In the genomic region with DNA sequence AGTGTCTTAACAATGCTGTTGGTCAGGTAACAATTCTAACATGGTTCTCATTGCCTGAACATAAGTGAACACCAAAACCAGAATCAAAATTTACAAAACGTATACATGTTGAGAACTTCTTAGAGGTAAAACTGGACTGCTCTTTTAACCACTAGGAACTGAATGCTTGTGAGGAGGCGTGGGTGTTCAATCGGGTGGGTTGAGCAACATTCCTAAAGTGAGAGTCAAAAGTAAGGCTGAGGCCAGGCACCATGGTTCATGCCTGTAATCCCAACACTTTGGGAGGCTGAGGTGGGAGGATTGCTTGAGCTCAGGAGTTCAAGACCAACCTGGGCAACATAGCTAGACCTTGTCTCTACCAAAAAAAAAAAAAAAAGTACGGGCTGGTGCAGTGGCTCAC, we compare ENCODE assay signal across 20 cellular contexts. TPM values are rescaled to one million over a fixed set of nuclear protein-coding genes. Genes with fewer than 3 reads are reported as not detected.
DNase-seq lines count a peak whose midpoint lies in the region; ATAC-seq and TF ChIP-seq lines count a peak whose summit lies in the region.
"Had no signal": no experiment of that assay in that cellular context is flagged by ENCODE, and none has a peak within 500 bp of the region (broad histone marks: within the 10 kb centered on the region; RNA-seq: fewer than 3 reads in every experiment).

No MANE protein-coding gene starts in this region.

- H3K36me3 ChIP-seq in MG63 (no peaks in the 10 kb centered on the region), mammary epithelial cell (ENCODE audit: insufficient read depth, low read length) (no peaks in the 10 kb centered on the region), trophoblast cell (ENCODE audit: control insufficient read depth in 1 of 2, insufficient read depth in 2 of 2, low read length in 2 of 2) (no peaks in the 10 kb centered on the region)

- H3K79me2 ChIP-seq in mammary epithelial cell (ENCODE audit: insufficient read depth, low read length) (peaks cover 93% of the 10 kb centered on the region), trophoblast cell (ENCODE audit: control insufficient read depth, insufficient read depth, low read length, poor library complexity) (peaks cover 2% of the 10 kb centered on the region)

- H2AK5ac ChIP-seq in trophoblast cell (ENCODE audit: low read length) = no peak overlapping the region

- BruUV-seq in mammary epithelial cell (replicated peaks; lab: Mats Ljungman, UMichigan) = no TSS peak

- no peak overlapping the region for H3K14ac ChIP-seq in trophoblast cell (ENCODE audit: low read length)

- H3K9ac ChIP-seq in mammary epithelial cell (ENCODE audit: insufficient read depth, low read length) = no peak overlapping the region
- H3K9ac ChIP-seq in trophoblast cell (ENCODE audit: low read length) = no peak overlapping the region

- 42% methylated on average over 3 of the region's 4 CpGs for WGBS in mammary epithelial cell (ENCODE audit: low coverage, missing lambda C conversion rate)
- no CpG with 5 or more reads among the region's 4 CpGs for WGBS in trophoblast cell (ENCODE audit: extremely low coverage, insufficient coverage, insufficient read length)

- peak overlapping the region; percentile 18 for H4K12ac ChIP-seq in trophoblast cell (ENCODE audit: low read depth, low read length)

- peak overlapping the region; percentile 27 for H3K4ac ChIP-seq in trophoblast cell (ENCODE audit: low read depth, low read length)

- H2BK120ac ChIP-seq in trophoblast cell (ENCODE audit: insufficient read depth, low read length, poor library complexity) = no peak overlapping the region

- no peak overlapping the region for H2BK5ac ChIP-seq in trophoblast cell (ENCODE audit: low read depth, low read length, poor library complexity)

- H3K4me3 ChIP-seq in MG63 (no peak overlapping the region), mammary epithelial cell (replicated peaks in 1 of 3; ENCODE audit: insufficient read depth in 1 of 3, low read depth in 2 of 3, low read length in 3 of 3) (no peak overlapping the region), trophoblast cell (ENCODE audit: low read depth, low read length) (no peak overlapping the region)
- H3K4me3 ChIP-seq: A549 had no signal

- H3K4me1 ChIP-seq in mammary epithelial cell (ENCODE audit: insufficient read depth, low read length) = peaks cover 8% of the 10 kb centered on the region
- peaks cover 0 to 4% of the 10 kb centered on the region in 2 experiments for H3K4me1 ChIP-seq in trophoblast cell (ENCODE audit: control insufficient read depth in 1 of 2, insufficient read depth in 2 of 2, low read length in 2 of 2)

- dilution Hi-C loops in mammary epithelial cell (cut with HindIII; ENCODE audit: low sequenced_read_pairs) = no loop called here

- no peak overlapping the region for H3K23ac ChIP-seq in trophoblast cell (ENCODE audit: low read length)

- TF ChIP-seq CTCF in mammary epithelial cell (conservative IDR thresholded peaks at IDR 0.05 in 1 of 2, IDR thresholded peaks at IDR 0.05 in 1 of 2; ENCODE audit: extremely low read depth in 1 of 2, insufficient read depth in 1 of 2, low read depth in 1 of 2, low read length in 2 of 2) = no peak

- no peak overlapping the region for H4K8ac ChIP-seq in trophoblast cell (ENCODE audit: low read depth, low read length)

- no peaks in the 10 kb centered on the region for H4K20me1 ChIP-seq in mammary epithelial cell (ENCODE audit: insufficient read depth, low read length)

- in situ Hi-C loops in mammary epithelial cell (cut with MboI; ENCODE audit: low sequenced_read_pairs in 2 of 2) = no loop called here

- H3K27ac ChIP-seq in mammary epithelial cell (ENCODE audit: insufficient read depth, low read depth, low read length) = no peak overlapping the region
- no peak overlapping the region for H3K27ac ChIP-seq in trophoblast cell (ENCODE audit: low read depth, low read length)
- H3K27ac ChIP-seq in caudate nucleus (ENCODE audit: low read depth, low read length) = no peak overlapping the region
- H3K27ac ChIP-seq: A549 had no signal

- H3K18ac ChIP-seq in trophoblast cell (ENCODE audit: low read length) = peak overlapping the region; percentile 65

- no peaks in the 10 kb centered on the region for H3K9me3 ChIP-seq in MG63
- H3K9me3 ChIP-seq in mammary epithelial cell (replicated peaks; ENCODE audit: insufficient read depth, low read length) = no peaks in the 10 kb centered on the region
- no peaks in the 10 kb centered on the region for H3K9me3 ChIP-seq in trophoblast cell (ENCODE audit: insufficient read depth, low read depth, low read length)
- H3K9me3 ChIP-seq: A549, Caco-2 had no signal

- H2AFZ ChIP-seq in mammary epithelial cell (ENCODE audit: low read depth, low read length) = no peak overlapping the region
- H2AFZ ChIP-seq in trophoblast cell (ENCODE audit: insufficient read depth, low read length, poor library complexity) = no peak overlapping the region

- H3K27me3 ChIP-seq in MG63 (no peaks in the 10 kb centered on the region), mammary epithelial cell (ENCODE audit: insufficient read depth, low read length) (no peaks in the 10 kb centered on the region), trophoblast cell (ENCODE audit: insufficient read depth, low read length) (no peaks in the 10 kb centered on the region)

- intact Hi-C loops in mammary epithelial cell (cut with micrococcal nuclease) = no loop called here

- no peaks in the 10 kb centered on the region for H3K79me1 ChIP-seq in trophoblast cell (ENCODE audit: low read length)

- ATAC-seq in HG03175 (IDR thresholded peaks at IDR 0.05; ENCODE audit: unreplicated experiment) = no peak
- ATAC-seq: A549 had no signal

- CTCF ChIA-PET in mammary epithelial cell (lab: Charles Lee; ENCODE audit: low non-redundant PET) = no interaction called here

- no peak overlapping the region for H2BK12ac ChIP-seq in trophoblast cell (ENCODE audit: low read length)

- DNase-seq in EH (ENCODE audit: low read depth) (peak; percentile 34), MG63 (peak; percentile 6), mammary epithelial cell (peak; percentile 45), trophoblast cell (peak; percentile 65 to 75), NCI-H2171 (lab: John Stamatoyannopoulos, UW) (no peak), caudate nucleus (lab: John Stamatoyannopoulos, UW) (no peak)
- DNase-seq: AML-193, Caco-2, DMS53, GDM1, GOT3, KG1, MM.1S, NCI-H1105, NCI-H187 treated with DMSO at 0.1 percent for 48 hours, NCI-H2171 treated with DMSO at 0.1 percent for 48 hours, NCI-H510A, RPMI8226 had no signal

- no peak overlapping the region for H4K91ac ChIP-seq in trophoblast cell (ENCODE audit: low read depth, low read length)

- H3K4me2 ChIP-seq in mammary epithelial cell (ENCODE audit: insufficient read depth, low read depth, low read length) (no peak overlapping the region), trophoblast cell (ENCODE audit: low read length) (no peak overlapping the region)
- H3K4me2 ChIP-seq: A549 had no signal

RNA-seq across cellular contexts. Expression of gene PPME1, which starts 11.5 kb away (rescaled TPM):
- total RNA-seq in MG63 (2014; rRNA removed; shearing (Covaris generic); ENCODE audit: low replicate concordance) = 29.0 and 31.6 TPM in 2 replicates
- total RNA-seq in mammary epithelial cell = 10 to 100 TPM; 32.8 to 58.5 TPM
- polyA plus RNA-seq in mammary epithelial cell = 81.1 TPM
- 68.0 TPM for polyA minus RNA-seq in mammary epithelial cell
- polyA plus RNA-seq in trophoblast cell (2013) = 75.2 and 83.2 TPM in 2 replicates

RNA-seq across cellular contexts. Expression of gene C2CD3, which starts 11.8 kb away (rescaled TPM):
- total RNA-seq in MG63 (2014; rRNA removed; shearing (Covaris generic); ENCODE audit: low replicate concordance) = 5.8 and 7.8 TPM in 2 replicates
- 10 to 100 TPM; 17.8 to 19.6 TPM for total RNA-seq in mammary epithelial cell
- polyA plus RNA-seq in mammary epithelial cell = 10.1 TPM
- 73.0 TPM for polyA minus RNA-seq in mammary epithelial cell
- polyA plus RNA-seq in trophoblast cell (2013) = 9.1 and 10.9 TPM in 2 replicates

Comparison
In these comparisons a context has a peak if more than half of its experiments do, and no peak if none do; other contexts are left out.
1. DNase-seq: peak in EH (single experiment), MG63 (single experiment), mammary epithelial cell (single experiment) and trophoblast cell (2 of 2); none in NCI-H2171 (single experiment) and caudate nucleus (0 of 61).